In the genomic region with DNA sequence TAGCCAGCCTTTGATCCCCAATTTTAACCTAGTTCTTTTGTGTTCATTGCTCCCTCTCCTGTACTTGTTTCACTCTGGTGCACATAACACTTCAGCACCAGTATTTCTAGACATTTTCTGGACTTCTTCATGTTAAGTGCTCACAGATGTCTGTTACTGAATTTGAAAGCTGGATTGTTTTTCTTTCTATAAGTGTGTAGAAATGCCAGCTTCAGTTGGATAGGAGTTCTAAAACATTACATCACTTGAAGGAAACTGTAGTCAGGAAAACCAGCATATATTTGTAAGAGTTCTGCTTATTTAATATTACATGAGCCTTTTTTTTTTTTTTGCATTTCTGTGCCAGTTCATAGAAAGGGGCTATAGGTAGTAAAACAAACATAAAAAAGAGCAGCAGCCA, we compare ENCODE assay signal across 1 cellular context.
TF ChIP-seq lines count a peak whose summit lies in the region.

No MANE protein-coding gene starts in this region.

TF ChIP-seq in HepG2, 621 proteins besides CTCF, POLR2A, EP300 and RAD21:
- TF ChIP-seq HOXA9 (CRISPR knock-in tag; IDR thresholded peaks at IDR 0.05; ENCODE audit: borderline replicate concordance) (no peak), HMGA1 (CRISPR knock-in tag; conservative IDR thresholded peaks at IDR 0.05) (no peak), SP5 (CRISPR knock-in tag; IDR thresholded peaks at IDR 0.05; ENCODE audit: borderline replicate concordance, low read depth) (no peak), RARG (CRISPR knock-in tag; IDR thresholded peaks at IDR 0.05; ENCODE audit: low read depth) (no peak), KAT7 (CRISPR knock-in tag; IDR thresholded peaks at IDR 0.05; ENCODE audit: borderline replicate concordance) (no peak), TRIM24 (CRISPR knock-in tag; IDR thresholded peaks at IDR 0.05) (no peak), NCOR1 (IDR thresholded peaks at IDR 0.05; ENCODE audit: borderline replicate concordance, low read length) (no peak), ARNT2 (CRISPR knock-in tag; IDR thresholded peaks at IDR 0.05; ENCODE audit: low read depth) (no peak), NPAS2 (CRISPR knock-in tag; IDR thresholded peaks at IDR 0.05; ENCODE audit: borderline replicate concordance) (no peak), ZNF253 (CRISPR knock-in tag; IDR thresholded peaks at IDR 0.05; ENCODE audit: borderline replicate concordance) (no peak), ZIK1 (CRISPR knock-in tag; IDR thresholded peaks at IDR 0.05; ENCODE audit: borderline replicate concordance, low read depth) (no peak)
- TF ChIP-seq, protein P1, sequence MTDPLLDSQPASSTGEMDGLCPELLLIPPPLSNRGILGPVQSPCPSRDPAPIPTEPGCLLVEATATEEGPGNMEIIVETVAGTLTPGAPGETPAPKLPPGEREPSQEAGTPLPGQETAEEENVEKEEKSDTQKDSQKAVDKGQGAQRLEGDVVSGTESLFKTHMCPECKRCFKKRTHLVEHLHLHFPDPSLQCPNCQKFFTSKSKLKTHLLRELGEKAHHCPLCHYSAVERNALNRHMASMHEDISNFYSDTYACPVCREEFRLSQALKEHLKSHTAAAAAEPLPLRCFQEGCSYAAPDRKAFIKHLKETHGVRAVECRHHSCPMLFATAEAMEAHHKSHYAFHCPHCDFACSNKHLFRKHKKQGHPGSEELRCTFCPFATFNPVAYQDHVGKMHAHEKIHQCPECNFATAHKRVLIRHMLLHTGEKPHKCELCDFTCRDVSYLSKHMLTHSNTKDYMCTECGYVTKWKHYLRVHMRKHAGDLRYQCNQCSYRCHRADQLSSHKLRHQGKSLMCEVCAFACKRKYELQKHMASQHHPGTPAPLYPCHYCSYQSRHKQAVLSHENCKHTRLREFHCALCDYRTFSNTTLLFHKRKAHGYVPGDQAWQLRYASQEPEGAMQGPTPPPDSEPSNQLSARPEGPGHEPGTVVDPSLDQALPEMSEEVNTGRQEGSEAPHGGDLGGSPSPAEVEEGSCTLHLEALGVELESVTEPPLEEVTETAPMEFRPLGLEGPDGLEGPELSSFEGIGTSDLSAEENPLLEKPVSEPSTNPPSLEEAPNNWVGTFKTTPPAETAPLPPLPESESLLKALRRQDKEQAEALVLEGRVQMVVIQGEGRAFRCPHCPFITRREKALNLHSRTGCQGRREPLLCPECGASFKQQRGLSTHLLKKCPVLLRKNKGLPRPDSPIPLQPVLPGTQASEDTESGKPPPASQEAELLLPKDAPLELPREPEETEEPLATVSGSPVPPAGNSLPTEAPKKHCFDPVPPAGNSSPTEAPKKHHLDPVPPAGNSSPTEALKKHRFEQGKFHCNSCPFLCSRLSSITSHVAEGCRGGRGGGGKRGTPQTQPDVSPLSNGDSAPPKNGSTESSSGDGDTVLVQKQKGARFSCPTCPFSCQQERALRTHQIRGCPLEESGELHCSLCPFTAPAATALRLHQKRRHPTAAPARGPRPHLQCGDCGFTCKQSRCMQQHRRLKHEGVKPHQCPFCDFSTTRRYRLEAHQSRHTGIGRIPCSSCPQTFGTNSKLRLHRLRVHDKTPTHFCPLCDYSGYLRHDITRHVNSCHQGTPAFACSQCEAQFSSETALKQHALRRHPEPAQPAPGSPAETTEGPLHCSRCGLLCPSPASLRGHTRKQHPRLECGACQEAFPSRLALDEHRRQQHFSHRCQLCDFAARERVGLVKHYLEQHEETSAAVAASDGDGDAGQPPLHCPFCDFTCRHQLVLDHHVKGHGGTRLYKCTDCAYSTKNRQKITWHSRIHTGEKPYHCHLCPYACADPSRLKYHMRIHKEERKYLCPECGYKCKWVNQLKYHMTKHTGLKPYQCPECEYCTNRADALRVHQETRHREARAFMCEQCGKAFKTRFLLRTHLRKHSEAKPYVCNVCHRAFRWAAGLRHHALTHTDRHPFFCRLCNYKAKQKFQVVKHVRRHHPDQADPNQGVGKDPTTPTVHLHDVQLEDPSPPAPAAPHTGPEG (CRISPR knock-in tag; IDR thresholded peaks at IDR 0.05): no peak
- TF ChIP-seq, protein P2, sequence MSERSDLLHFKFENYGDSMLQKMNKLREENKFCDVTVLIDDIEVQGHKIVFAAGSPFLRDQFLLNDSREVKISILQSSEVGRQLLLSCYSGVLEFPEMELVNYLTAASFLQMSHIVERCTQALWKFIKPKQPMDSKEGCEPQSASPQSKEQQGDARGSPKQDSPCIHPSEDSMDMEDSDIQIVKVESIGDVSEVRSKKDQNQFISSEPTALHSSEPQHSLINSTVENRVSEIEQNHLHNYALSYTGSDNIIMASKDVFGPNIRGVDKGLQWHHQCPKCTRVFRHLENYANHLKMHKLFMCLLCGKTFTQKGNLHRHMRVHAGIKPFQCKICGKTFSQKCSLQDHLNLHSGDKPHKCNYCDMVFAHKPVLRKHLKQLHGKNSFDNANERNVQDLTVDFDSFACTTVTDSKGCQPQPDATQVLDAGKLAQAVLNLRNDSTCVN (CRISPR knock-in tag; IDR thresholded peaks at IDR 0.05; ENCODE audit: borderline replicate concordance): no peak
- TF ChIP-seq, protein P3, sequence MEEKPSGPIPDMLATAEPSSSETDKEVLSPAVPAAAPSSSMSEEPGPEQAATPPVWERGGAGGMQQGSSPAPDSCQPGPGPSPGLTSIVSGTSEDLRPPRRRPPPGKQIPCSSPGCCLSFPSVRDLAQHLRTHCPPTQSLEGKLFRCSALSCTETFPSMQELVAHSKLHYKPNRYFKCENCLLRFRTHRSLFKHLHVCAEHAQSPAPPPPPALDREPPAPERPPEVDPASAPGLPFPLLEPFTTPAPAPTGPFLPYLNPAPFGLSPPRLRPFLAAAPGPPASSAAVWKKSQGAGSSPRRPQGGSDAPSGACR (CRISPR knock-in tag; IDR thresholded peaks at IDR 0.05): no peak
TF ChIP-seq in HepG2: peak in this region for 0.
